ENCODE assay signal across 8 cellular contexts in the genomic region with DNA sequence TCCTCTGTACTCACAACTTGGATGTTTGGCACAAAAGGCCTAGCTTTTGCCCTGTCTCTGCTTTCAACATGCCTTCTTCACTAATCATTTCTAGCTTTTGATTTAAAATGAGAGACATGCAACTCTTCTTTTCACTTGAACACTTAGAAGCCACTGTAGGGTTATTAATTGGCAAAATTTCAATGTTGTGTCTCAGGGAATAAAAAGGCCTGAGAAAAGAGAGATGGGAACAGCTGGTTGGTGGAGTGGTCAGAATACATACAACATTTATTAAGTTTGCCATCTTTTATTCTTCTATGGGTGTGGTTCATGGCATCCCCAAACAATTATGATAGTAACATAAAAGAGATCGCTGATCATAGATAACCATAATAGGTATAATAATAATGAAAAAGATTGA.
"Had no signal": no experiment of that assay in that cellular context is flagged by ENCODE, and none has a peak within 500 bp of the region (broad histone marks: within the 10 kb centered on the region; RNA-seq: fewer than 3 reads in every experiment).

No MANE protein-coding gene starts in this region.

- H3K27ac Mint-ChIP-seq: GM23338, HFFc6, IgD-negative memory B cell had no signal

- H3K4me2 ChIP-seq: GM23338 had no signal

- H3K36me3 ChIP-seq: HAP-1 had no signal

- H3K4me3 ChIP-seq: GM23338, HAP-1 had no signal

- H2AFZ ChIP-seq: GM23338 had no signal

- ATAC-seq: GM23338, HCT116, HepG2 had no signal

- H3K9me3 Mint-ChIP-seq: GM23338, HFFc6, IgD-negative memory B cell had no signal

- H3K4me3 Mint-ChIP-seq: GM23338, HFFc6, IgD-negative memory B cell had no signal

- H3K27me3 Mint-ChIP-seq: IgD-negative memory B cell had no signal

- H3K9me3 ChIP-seq: HAP-1 had no signal

- DNase-seq: H7, HFFc6 had no signal

- H3K4me1 ChIP-seq: HAP-1 had no signal

- H3K27ac ChIP-seq: HL-60 had no signal
